In genomic region chr1:91020486-91020885, GRCh38 we compare ENCODE assay signal across 7 cellular contexts. TPM values are rescaled to one million over a fixed set of nuclear protein-coding genes. Genes with fewer than 3 reads are reported as not detected.
DNase-seq lines count a peak whose midpoint lies in the region; ATAC-seq, FAIRE-seq and TF ChIP-seq lines count a peak whose summit lies in the region.

No MANE protein-coding gene starts in this region.

- H3K27me3 Mint-ChIP-seq in activated CD4-positive, alpha-beta memory T cell treated with anti-CD3 and anti-CD28 coated beads for 36 hours, result no peaks in the 10 kb centered on the region

- H3K4me3 ChIP-seq in HEK293 (ENCODE audit: low read depth, low read length), result peak overlapping the region; percentile 97
- peak overlapping the region; percentile 93 for H3K4me3 ChIP-seq in right cardiac atrium (ENCODE audit: low read length)
- H3K4me3 ChIP-seq in spleen, result peak overlapping the region; percentile 42 to 85 (median 66)

- H3K36me3 ChIP-seq in HEK293 (ENCODE audit: control insufficient read depth in 2 of 2, insufficient read depth in 1 of 2, low read length in 2 of 2) (peaks cover 0 to 30% of the 10 kb centered on the region in 2 experiments; a peak in 2 of 3 replicates), spleen (peaks cover 0 to 5% (median 0%) of the 10 kb centered on the region in 6 donors)

- H3K9me3 Mint-ChIP-seq in activated CD4-positive, alpha-beta memory T cell treated with anti-CD3 and anti-CD28 coated beads for 36 hours, result no peaks in the 10 kb centered on the region

- H3K9me3 ChIP-seq in HEK293 (ENCODE audit: control insufficient read depth, insufficient read depth, low read depth, low read length) (no peaks in the 10 kb centered on the region), right cardiac atrium (ENCODE audit: control insufficient read depth, low read length) (no peaks in the 10 kb centered on the region), spleen (no peaks in the 10 kb centered on the region)

- H3K4me1 ChIP-seq in HEK293 (ENCODE audit: control insufficient read depth, insufficient read depth, low read length), result 0 out of 2 replicates have a peak, but pooled peaks cover 2% of the 10 kb centered on the region
- H3K4me1 ChIP-seq in right cardiac atrium (ENCODE audit: control insufficient read depth, insufficient read depth, low read length), result no peaks in the 10 kb centered on the region
- H3K4me1 ChIP-seq in spleen, result peaks cover 24 to 88% (median 79%) of the 10 kb centered on the region in 6 donors

- 25% methylated on average over 4 of the region's 4 CpGs for whole genome bisulfite sequencing in right cardiac atrium
- WGBS in spleen, 5 donors, result 40 to 54% (median 44%) methylated on average over 4 of the region's 4 CpGs

- no peak for ATAC-seq in right cardiac atrium

- peaks cover 22% of the 10 kb centered on the region for H3K36me3 Mint-ChIP-seq in activated CD4-positive, alpha-beta memory T cell treated with anti-CD3 and anti-CD28 coated beads for 36 hours

- intact Hi-C loops in activated CD4-positive, alpha-beta memory T cell treated with anti-CD3 and anti-CD28 coated beads for 36 hours (cut with micrococcal nuclease), result loop anchor here (2.0 to 5.0 kb wide), 6 partner anchors 58 to 1467 kb away; partner anchors contain the start of genes CDC7 and GFI1
- intact Hi-C loops in right cardiac atrium (cut with DNase I), result no loop called here
- intact Hi-C loops in spleen (cut with DNase I; ENCODE audit: low total_unique reads), result no loop called here

- TF ChIP-seq CTCF in HEK293 (tag by site-specific recombination; IDR thresholded peaks at IDR 0.05), result no peak
- TF ChIP-seq CTCF in spleen (IDR thresholded peaks at IDR 0.05 in 8 of 11, conservative IDR thresholded peaks at IDR 0.05 in 3 of 11), result no peak

- POLR2A ChIA-PET in HEK293 (lab: Yijun Ruan, JAX), result interaction anchor here (2.1 kb wide), 1 partner anchor 9 kb away, joined by 12 read pairs; no protein-coding TSS in a partner anchor
- POLR2A ChIA-PET in activated CD4-positive, alpha-beta memory T cell treated with anti-CD3 and anti-CD28 coated beads for 36 hours (lab: Charles Lee), result no interaction called here

- no peaks in the 10 kb centered on the region for H3K27me3 ChIP-seq in right cardiac atrium (ENCODE audit: control insufficient read depth, insufficient read depth)
- no peaks in the 10 kb centered on the region for H3K27me3 ChIP-seq in spleen (replicated peaks in 1 of 7)

- DNase-seq in activated CD4-positive, alpha-beta memory T cell treated with anti-CD3 and anti-CD28 coated beads for 36 hours, result no peak
- DNase-seq in right cardiac atrium (no peak), spleen (no peak), NCI-H1048 (lab: John Stamatoyannopoulos, UW) (no peak), epidermal melanocyte (ENCODE audit: insufficient read length, low spot score) (no peak), frontal cortex (ENCODE audit: low spot score in 2 of 2) (no peak)

- FAIRE-seq in frontal cortex (lab: Jason Lieb, UNC), result no peak

- H3K4me1 Mint-ChIP-seq in activated CD4-positive, alpha-beta memory T cell treated with anti-CD3 and anti-CD28 coated beads for 36 hours (ENCODE audit: low read depth), result peaks cover 66% of the 10 kb centered on the region

- H3K4me3 Mint-ChIP-seq in activated CD4-positive, alpha-beta memory T cell treated with anti-CD3 and anti-CD28 coated beads for 36 hours, result peak overlapping the region; percentile 98

- TF ChIP-seq POLR2A in spleen (IDR thresholded peaks at IDR 0.05), result no peak

- CTCF ChIA-PET in HEK293 (lab: Yijun Ruan, JAX), result interaction anchor here (0.9 to 1.7 kb wide), 2 partner anchors 144 to 152 kb away, joined by 3 to 5 read pairs; no protein-coding TSS in a partner anchor
- CTCF ChIA-PET in activated CD4-positive, alpha-beta memory T cell treated with anti-CD3 and anti-CD28 coated beads for 36 hours (lab: Charles Lee), result no interaction called here

- H3K27ac ChIP-seq in HEK293 (ENCODE audit: extremely low read depth, low read depth, low read length), result peak overlapping the region; percentile 100; the same call in 1 of the 2 replicates
- H3K27ac ChIP-seq in right cardiac atrium (ENCODE audit: low read length), result no peak overlapping the region
- peak overlapping the region in 7 of 8 donors; percentile 90 to 100 (median 99) for H3K27ac ChIP-seq in spleen

- H3K27ac Mint-ChIP-seq in activated CD4-positive, alpha-beta memory T cell treated with anti-CD3 and anti-CD28 coated beads for 36 hours, result peak overlapping the region; percentile 99

TF ChIP-seq in HEK293, 187 proteins besides CTCF, POLR2A, EP300 and RAD21:
- no peak for TF ChIP-seq IKZF3 (tag by site-specific recombination; IDR thresholded peaks at IDR 0.05)
- TF ChIP-seq SCRT2 (tag by site-specific recombination; IDR thresholded peaks at IDR 0.05), result 0 out of 2 replicates have a peak, but pooled peaks have one; percentile 24
- no peak for TF ChIP-seq ZNF701 (tag by site-specific recombination; IDR thresholded peaks at IDR 0.05)

RNA-seq across cellular contexts. Expression of gene ZNF644, which starts 1.3 kb away (rescaled TPM):
- 10 to 100 TPM; 37.5 to 42.5 TPM for total RNA-seq in activated CD4-positive, alpha-beta memory T cell treated with anti-CD3 and anti-CD28 coated beads for 36 hours
- total RNA-seq in right cardiac atrium (10 to 100 TPM; 33.0 to 44.7 (median 36.1) TPM), spleen (10 to 100 TPM; 55.0 to 89.6 (median 83.1) TPM), frontal cortex (281 TPM)
- polyA plus RNA-seq in right cardiac atrium (16.7 TPM), spleen (10 to 100 TPM; 21.6 to 25.2 (median 22.4) TPM)
